ENCODE assay signal across 22 cellular contexts in genomic region chr19:28871099-28871725, GRCh38.
"Had no signal": no experiment of that assay in that cellular context is flagged by ENCODE, and none has a peak within 500 bp of the region (broad histone marks: within the 10 kb centered on the region; RNA-seq: fewer than 3 reads in every experiment).

No MANE protein-coding gene starts in this region.

- FAIRE-seq: endometrium, frontal cortex, keratinocyte had no signal

- H3K27me3 Mint-ChIP-seq: stimulated activated memory B cell treated with anti-CD40 and anti-IgM and Interleukin-4, amounts not matched to agents 10 μg/mL and 1 μg/mL and 100 μg/mL, for 72 hours had no signal

- H3K27me3 ChIP-seq: right atrium auricular region, sigmoid colon, transverse colon had no signal

- H3K27ac Mint-ChIP-seq: effector memory CD8-positive, alpha-beta T cell; natural killer cell treated with Interleukin-12 subunit alpha and Interleukin-12 subunit beta and Interleukin-15 and Interleukin-18, amount 100 ng/mL, for 72 hours; progenitor cell of endocrine pancreas; stimulated activated memory B cell treated with anti-CD40 and anti-IgM and Interleukin-4, amounts not matched to agents 10 μg/mL and 1 μg/mL and 100 μg/mL, for 72 hours; stimulated activated naive CD8-positive, alpha-beta T cell treated with anti-CD3 and anti-CD28 coated beads, Interleukin-15, Interleukin-2, amounts not matched to agents 100 ng/mL and 50 ng/mL, for 24 hours had no signal

- H3K4me1 ChIP-seq: lower lobe of right lung, parathyroid adenoma, sigmoid colon, suprapubic skin, transverse colon had no signal

- H3K4me3 ChIP-seq: lower lobe of right lung, right atrium auricular region, sigmoid colon, suprapubic skin, transverse colon had no signal

- H3K27ac ChIP-seq: lower lobe of right lung, parathyroid adenoma, right atrium auricular region, sigmoid colon, suprapubic skin, transverse colon had no signal

- H3K9ac ChIP-seq: parathyroid adenoma had no signal

- H3K9me3 Mint-ChIP-seq: effector memory CD8-positive, alpha-beta T cell; natural killer cell treated with Interleukin-12 subunit alpha and Interleukin-12 subunit beta and Interleukin-15 and Interleukin-18, amount 100 ng/mL, for 72 hours; neural crest cell; stimulated activated naive CD8-positive, alpha-beta T cell treated with anti-CD3 and anti-CD28 coated beads, Interleukin-15, Interleukin-2, amounts not matched to agents 100 ng/mL and 50 ng/mL, for 24 hours had no signal

- H3K36me3 Mint-ChIP-seq: natural killer cell treated with Interleukin-12 subunit alpha and Interleukin-12 subunit beta and Interleukin-15 and Interleukin-18, amount 100 ng/mL, for 72 hours; stimulated activated memory B cell treated with anti-CD40 and anti-IgM and Interleukin-4, amounts not matched to agents 10 μg/mL and 1 μg/mL and 100 μg/mL, for 72 hours had no signal

- H2AFZ ChIP-seq: parathyroid adenoma had no signal

- H3K4me3 Mint-ChIP-seq: effector memory CD8-positive, alpha-beta T cell; natural killer cell treated with Interleukin-12 subunit alpha and Interleukin-12 subunit beta and Interleukin-15 and Interleukin-18, amount 100 ng/mL, for 72 hours; neural crest cell; stimulated activated memory B cell treated with anti-CD40 and anti-IgM and Interleukin-4, amounts not matched to agents 10 μg/mL and 1 μg/mL and 100 μg/mL, for 72 hours; stimulated activated naive CD8-positive, alpha-beta T cell treated with anti-CD3 and anti-CD28 coated beads, Interleukin-15, Interleukin-2, amounts not matched to agents 100 ng/mL and 50 ng/mL, for 24 hours had no signal

- DNase-seq: cerebellar nuclear complex; cortex of kidney; effector memory CD8-positive, alpha-beta T cell; erythroblast; head of caudate nucleus; left ventricle myocardium superior; lower lobe of right lung; sigmoid colon; stimulated activated CD4-positive, alpha-beta T cell treated with anti-CD3 and anti-CD28 coated beads, Interleukin-2, amount 100 ng/mL, for 24 hours; stimulated activated CD4-positive, alpha-beta T cell treated with anti-CD3 and anti-CD28 coated beads, Interleukin-4, amount 100 ng/mL, for 24 hours; transverse colon had no signal

- H3K79me2 ChIP-seq: parathyroid adenoma had no signal

- H3K4me1 Mint-ChIP-seq: neural crest cell; stimulated activated memory B cell treated with anti-CD40 and anti-IgM and Interleukin-4, amounts not matched to agents 10 μg/mL and 1 μg/mL and 100 μg/mL, for 72 hours had no signal

- ATAC-seq: effector memory CD8-positive, alpha-beta T cell; left ventricle myocardium superior; lower lobe of right lung; stimulated activated memory B cell treated with anti-CD40 and anti-IgM and Interleukin-4, amounts not matched to agents 10 μg/mL and 1 μg/mL and 100 μg/mL, for 72 hours had no signal

- H3K9me3 ChIP-seq: lower lobe of right lung, right atrium auricular region, sigmoid colon, suprapubic skin, transverse colon had no signal

- H3K36me3 ChIP-seq: lower lobe of right lung, right atrium auricular region, sigmoid colon, suprapubic skin, transverse colon had no signal
